ENCODE assay signal across 11 cellular contexts in the genomic region with DNA sequence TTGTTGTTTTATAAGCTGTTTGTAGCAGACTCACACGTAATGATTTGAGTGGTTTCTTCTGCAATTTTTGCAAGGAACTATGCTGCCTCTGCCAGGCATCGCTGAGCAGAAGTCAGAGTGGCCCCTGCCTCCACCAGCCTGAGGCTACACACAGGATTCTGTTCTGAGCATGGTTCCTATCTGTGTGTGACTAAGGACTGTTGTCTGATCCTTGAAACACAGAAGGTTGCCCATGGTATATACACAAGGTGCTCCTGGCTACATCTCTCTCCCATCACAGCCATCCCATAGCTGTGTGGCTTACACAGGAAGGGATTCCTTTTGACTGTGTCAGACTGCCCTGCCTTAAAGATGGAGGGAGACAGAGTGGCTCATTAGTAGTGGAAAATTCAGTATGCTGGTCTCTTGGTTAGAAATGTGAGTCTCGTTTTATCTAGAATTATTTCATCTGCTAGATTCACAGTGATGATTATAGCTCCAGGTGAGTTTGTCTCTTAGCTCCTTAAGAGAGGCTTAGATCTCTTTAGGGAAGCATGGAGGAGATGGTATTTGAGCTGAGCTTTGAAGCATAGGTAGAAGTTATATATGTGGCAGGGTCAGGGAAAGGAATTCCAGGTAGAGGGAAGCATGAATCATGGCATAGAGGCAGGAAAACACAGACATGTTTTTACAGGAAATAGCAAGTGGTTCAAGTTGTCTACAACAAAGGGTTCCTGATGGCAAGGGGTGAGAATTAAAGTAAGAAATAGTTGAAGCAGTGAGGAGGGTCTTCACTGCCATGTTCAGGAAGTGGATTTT. TPM values are rescaled to one million over a fixed set of nuclear protein-coding genes. Genes with fewer than 3 reads are reported as not detected.
A peak's percentile ranks its signal among the peaks of the same experiment; 100 is the strongest.
DNase-seq lines count a peak whose midpoint lies in the region; ATAC-seq and TF ChIP-seq lines count a peak whose summit lies in the region.
"Had no signal": no experiment of that assay in that cellular context is flagged by ENCODE, and none has a peak within 500 bp of the region (broad histone marks: within the 10 kb centered on the region; RNA-seq: fewer than 3 reads in every experiment).

No MANE protein-coding gene starts in this region.

- peaks cover 0 to 6% of the 10 kb centered on the region in 2 donors for H3K4me1 ChIP-seq in naive thymus-derived CD4-positive, alpha-beta T cell (ENCODE audit: control insufficient read depth in 2 of 2, insufficient read depth in 2 of 2, low read length in 2 of 2)

- peak overlapping the region; percentile 2 to 82 (median 43) for H3K27ac Mint-ChIP-seq in naive thymus-derived CD4-positive, alpha-beta T cell

- H3K4me1 Mint-ChIP-seq in naive thymus-derived CD4-positive, alpha-beta T cell = peaks cover 12 to 43% (median 18%) of the 10 kb centered on the region in 7 donors

- no peak overlapping the region for H3K4me3 ChIP-seq in astrocyte of the spinal cord (ENCODE audit: low read depth, low read length)
- H3K4me3 ChIP-seq in naive thymus-derived CD4-positive, alpha-beta T cell (ENCODE audit: low read length) = no peak overlapping the region
- H3K4me3 ChIP-seq: dorsolateral prefrontal cortex had no signal

- peak; percentile 9 for DNase-seq in DMS79 (lab: John Stamatoyannopoulos, UW)
- DNase-seq in DMS79 treated with DMSO at 0.1 percent for 48 hours (lab: John Stamatoyannopoulos, UW) = no peak
- peak; percentile 58 for DNase-seq in HT1080 (ENCODE audit: low read depth)
- peak; percentile 25 for DNase-seq in astrocyte of the spinal cord (ENCODE audit: low read depth, low spot score)
- DNase-seq in naive thymus-derived CD4-positive, alpha-beta T cell = no peak
- DNase-seq in NCI-H524 (lab: John Stamatoyannopoulos, UW) = no peak
- no peak for DNase-seq in head of caudate nucleus
- DNase-seq: dorsolateral prefrontal cortex, NCI-H774 had no signal

- POLR2A ChIA-PET in naive thymus-derived CD4-positive, alpha-beta T cell (lab: Charles Lee) = no interaction called here

- no peaks in the 10 kb centered on the region for H3K27me3 ChIP-seq in naive thymus-derived CD4-positive, alpha-beta T cell (ENCODE audit: control insufficient read depth in 2 of 2, insufficient read depth in 2 of 2, low read length in 2 of 2)
- H3K27me3 ChIP-seq: dorsolateral prefrontal cortex had no signal

- ATAC-seq in naive thymus-derived CD4-positive, alpha-beta T cell = no peak
- no peak for ATAC-seq in GM18873 (IDR thresholded peaks at IDR 0.05; ENCODE audit: low FRiP score, unreplicated experiment)

- H3K27ac ChIP-seq in naive thymus-derived CD4-positive, alpha-beta T cell (ENCODE audit: low read depth, low read length) = no peak overlapping the region
- H3K27ac ChIP-seq: 22Rv1, dorsolateral prefrontal cortex had no signal

- peaks cover 5 to 28% (median 19%) of the 10 kb centered on the region in 5 donors for H3K36me3 Mint-ChIP-seq in naive thymus-derived CD4-positive, alpha-beta T cell

- no peak overlapping the region for H3K4me3 Mint-ChIP-seq in naive thymus-derived CD4-positive, alpha-beta T cell

- in situ Hi-C loops in astrocyte of the spinal cord (cut with HindIII; ENCODE audit: low sequenced_read_pairs) = no loop called here

- no peak for TF ChIP-seq CTCF in astrocyte of the spinal cord (IDR thresholded peaks at IDR 0.05; ENCODE audit: low read depth, low read length)

- no peaks in the 10 kb centered on the region for H3K9me3 ChIP-seq in naive thymus-derived CD4-positive, alpha-beta T cell (ENCODE audit: control insufficient read depth in 2 of 3, low read length in 3 of 3)

- CTCF ChIA-PET in naive thymus-derived CD4-positive, alpha-beta T cell (lab: Charles Lee) = no interaction called here

- intact Hi-C loops in naive thymus-derived CD4-positive, alpha-beta T cell (cut with micrococcal nuclease) = no loop called here
- intact Hi-C loops in head of caudate nucleus (cut with DNase I) = no loop called here

- no peaks in the 10 kb centered on the region for H3K27me3 Mint-ChIP-seq in naive thymus-derived CD4-positive, alpha-beta T cell

- no peaks in the 10 kb centered on the region for H3K36me3 ChIP-seq in naive thymus-derived CD4-positive, alpha-beta T cell (ENCODE audit: control insufficient read depth in 2 of 3, insufficient read depth in 3 of 3, low read length in 3 of 3)

- H3K9me3 Mint-ChIP-seq in naive thymus-derived CD4-positive, alpha-beta T cell = no peaks in the 10 kb centered on the region

RNA-seq across cellular contexts. Expression of a gene that starts 37.5 kb away (rescaled TPM):
- total RNA-seq in HT1080 (2014; rRNA removed; shearing (Covaris generic)) = 15.6 and 19.4 TPM in 2 replicates
- 31.2 and 34.0 TPM in 2 replicates for polyA plus RNA-seq in HT1080 (2015; cell fraction: cytosol; rRNA removed)
- 9.8 and 10.4 TPM in 2 replicates for polyA plus RNA-seq in HT1080 (2015; cell fraction: nucleus; rRNA removed)
- 10 to 100 TPM; 20.4 to 35.9 (median 25.0) TPM for total RNA-seq in naive thymus-derived CD4-positive, alpha-beta T cell
- polyA plus RNA-seq in naive thymus-derived CD4-positive, alpha-beta T cell = 10 to 100 TPM; 66.9 to 77.6 TPM

RNA-seq across cellular contexts. Expression of a gene that starts 44.6 kb away (rescaled TPM):
- total RNA-seq in HT1080 (2014; rRNA removed; shearing (Covaris generic)) = 5,680 and 5,951 TPM in 2 replicates
- 7,000 and 9,465 TPM in 2 replicates for polyA plus RNA-seq in HT1080 (2015; cell fraction: cytosol; rRNA removed)
- 3,132 and 3,481 TPM in 2 replicates for polyA plus RNA-seq in HT1080 (2015; cell fraction: nucleus; rRNA removed)
- total RNA-seq in naive thymus-derived CD4-positive, alpha-beta T cell = 1,000 to 10,000 TPM; 2,229 to 4,292 (median 4,136) TPM
- 1,000 to 10,000 TPM in 1 of 2 donors, 100 to 1,000 TPM in 1; 898 to 1,586 TPM for polyA plus RNA-seq in naive thymus-derived CD4-positive, alpha-beta T cell

RNA-seq across cellular contexts. Expression of a gene that starts 45.1 kb away (rescaled TPM):
- 56.8 and 57.3 TPM in 2 replicates for total RNA-seq in HT1080 (2014; rRNA removed; shearing (Covaris generic))
- 48.0 and 49.7 TPM in 2 replicates for polyA plus RNA-seq in HT1080 (2015; cell fraction: cytosol; rRNA removed)
- polyA plus RNA-seq in HT1080 (2015; cell fraction: nucleus; rRNA removed) = 52.0 and 61.4 TPM in 2 replicates
- total RNA-seq in naive thymus-derived CD4-positive, alpha-beta T cell = 10 to 100 TPM in 1 of 5 experiments, 1 to 10 TPM in 4; 5.6 to 20.3 (median 6.8) TPM
- polyA plus RNA-seq in naive thymus-derived CD4-positive, alpha-beta T cell = 1 to 10 TPM; 4.3 to 4.8 TPM

Comparison
In these comparisons a context has a peak if more than half of its experiments do, and no peak if none do; other contexts are left out.
1. DNase-seq: peak in DMS79 (single experiment), HT1080 (single experiment) and astrocyte of the spinal cord (single experiment); none in DMS79 treated with DMSO at 0.1 percent for 48 hours (single experiment), naive thymus-derived CD4-positive, alpha-beta T cell (0 of 9), NCI-H524 (0 of 2) and head of caudate nucleus (0 of 42).